In the genomic region with DNA sequence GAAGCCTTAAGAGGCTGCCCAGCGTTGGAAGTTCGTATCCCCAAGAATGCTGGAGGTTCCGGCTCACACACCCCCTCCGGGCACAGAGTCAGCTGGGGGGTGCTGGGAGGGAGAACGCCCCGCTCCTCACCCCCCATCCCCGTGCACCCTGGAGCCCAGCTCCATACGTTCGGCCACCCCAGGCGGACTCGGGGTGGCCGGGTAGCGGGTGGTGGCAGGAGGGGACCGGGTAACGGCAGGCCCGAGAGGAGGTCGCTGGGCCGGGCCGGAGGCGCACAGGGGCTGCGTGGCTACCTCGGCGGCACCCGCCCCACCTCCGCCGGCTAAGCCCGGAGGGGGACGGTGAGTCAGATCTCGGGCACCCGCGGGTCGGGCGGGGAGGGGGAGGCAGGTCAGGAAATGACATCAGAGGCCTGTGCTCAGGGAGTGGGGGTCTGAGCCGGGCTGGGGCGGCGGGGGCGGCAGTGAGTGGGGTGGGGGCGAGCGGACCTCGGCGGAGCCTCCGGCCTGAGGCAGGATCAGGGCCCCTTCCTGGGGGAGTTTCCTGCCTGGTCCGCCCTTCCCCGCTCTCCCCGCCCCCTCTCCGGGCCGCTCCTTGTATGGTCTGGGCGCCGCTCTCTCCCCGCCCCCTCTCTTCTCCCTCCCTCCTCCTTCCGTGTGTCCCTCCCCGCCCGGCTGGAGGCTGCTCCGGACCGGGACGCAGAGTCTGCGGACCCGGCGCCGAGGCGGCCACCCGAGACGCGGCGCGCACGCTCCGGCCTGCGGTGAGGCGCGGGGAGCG, we compare ENCODE assay signal across 8 cellular contexts. TPM values are rescaled to one million over a fixed set of nuclear protein-coding genes. Genes with fewer than 3 reads are reported as not detected.
DNase-seq lines count a peak whose midpoint lies in the region; ATAC-seq and TF ChIP-seq lines count a peak whose summit lies in the region.

A gene with protein sequence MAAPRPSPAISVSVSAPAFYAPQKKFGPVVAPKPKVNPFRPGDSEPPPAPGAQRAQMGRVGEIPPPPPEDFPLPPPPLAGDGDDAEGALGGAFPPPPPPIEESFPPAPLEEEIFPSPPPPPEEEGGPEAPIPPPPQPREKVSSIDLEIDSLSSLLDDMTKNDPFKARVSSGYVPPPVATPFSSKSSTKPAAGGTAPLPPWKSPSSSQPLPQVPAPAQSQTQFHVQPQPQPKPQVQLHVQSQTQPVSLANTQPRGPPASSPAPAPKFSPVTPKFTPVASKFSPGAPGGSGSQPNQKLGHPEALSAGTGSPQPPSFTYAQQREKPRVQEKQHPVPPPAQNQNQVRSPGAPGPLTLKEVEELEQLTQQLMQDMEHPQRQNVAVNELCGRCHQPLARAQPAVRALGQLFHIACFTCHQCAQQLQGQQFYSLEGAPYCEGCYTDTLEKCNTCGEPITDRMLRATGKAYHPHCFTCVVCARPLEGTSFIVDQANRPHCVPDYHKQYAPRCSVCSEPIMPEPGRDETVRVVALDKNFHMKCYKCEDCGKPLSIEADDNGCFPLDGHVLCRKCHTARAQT (plus strand): TSS at position 700 of the 781 bp plus-strand sequence. CDS start 227 bp downstream, outside the sequence.

- TF ChIP-seq CTCF in GM13976 (IDR thresholded peaks at IDR 0.05; ENCODE audit: borderline replicate concordance, control extremely low read depth, extremely low read depth, insufficient read depth, missing control alignments) (no peak), ascending aorta (IDR thresholded peaks at IDR 0.05) (no peak)

- H3K9me3 ChIP-seq in ascending aorta (no peaks in the 10 kb centered on the region), right cardiac atrium (ENCODE audit: control insufficient read depth, low read length) (no peaks in the 10 kb centered on the region), aorta (ENCODE audit: control insufficient read depth, low read length) (no peaks in the 10 kb centered on the region)

- ATAC-seq in HG02763 (IDR thresholded peaks at IDR 0.05; ENCODE audit: unreplicated experiment) (peak; percentile 77), right cardiac atrium (peak; percentile 92 to 95), aorta (ENCODE audit: low FRiP score) (peak; percentile 92)

- H3K36me3 ChIP-seq in ascending aorta (peaks cover 7 to 25% of the 10 kb centered on the region in 2 donors), rectal smooth muscle tissue (ENCODE audit: control insufficient read depth, insufficient read depth, low read length) (no peaks in the 10 kb centered on the region), aorta (ENCODE audit: control insufficient read depth in 1 of 2, insufficient read depth in 2 of 2, low read length in 1 of 2) (peaks cover 0 to 1% of the 10 kb centered on the region in 2 donors)

- no peaks in the 10 kb centered on the region for H3K9me3 Mint-ChIP-seq in T-helper 2 cell treated with Interferon-gamma antibody and Interleukin-4, amounts not matched to agents 5 μg/mL and 100 μg/mL, for 36 hours

- H3K27me3 Mint-ChIP-seq in T-helper 2 cell treated with Interferon-gamma antibody and Interleukin-4, amounts not matched to agents 5 μg/mL and 100 μg/mL, for 36 hours (ENCODE audit: low read depth) = no peaks in the 10 kb centered on the region

- DNase-seq in GM13976 (ENCODE audit: low spot score) (peak; percentile 97), NCI-H1417 treated with DMSO at 0.1 percent for 48 hours (lab: John Stamatoyannopoulos, UW) (peak; percentile 41), ascending aorta (ENCODE audit: low spot score in 2 of 2) (peak; percentile 86 to 98), right cardiac atrium (peak; percentile 97 to 99 (median 98)), aorta (peak; percentile 98 to 99)
- peak; percentile 88 for DNase-seq in T-helper 2 cell treated with Interferon-gamma antibody and Interleukin-4, amounts not matched to agents 5 μg/mL and 100 μg/mL, for 36 hours (ENCODE audit: low spot score)

- peak within 1 kb of the TSS; percentile 86 for H3K4me3 Mint-ChIP-seq in T-helper 2 cell treated with Interferon-gamma antibody and Interleukin-4, amounts not matched to agents 5 μg/mL and 100 μg/mL, for 36 hours

- under 1% methylated on average over 72 of the region's 72 CpGs for WGBS in right cardiac atrium
- WGBS in aorta, 2 donors = 1 to 2% methylated on average over 33 to 72 of the region's 72 CpGs

- peaks cover 42% of the 10 kb centered on the region for H3K4me1 Mint-ChIP-seq in T-helper 2 cell treated with Interferon-gamma antibody and Interleukin-4, amounts not matched to agents 5 μg/mL and 100 μg/mL, for 36 hours (ENCODE audit: low read depth)

- in situ Hi-C loops in GM13976 (cut with MboI; ENCODE audit: low sequenced_read_pairs, unreplicated experiment) = no loop called here

- peak within 1 kb of the TSS; percentile 89 to 97 for H3K4me3 ChIP-seq in ascending aorta
- H3K4me3 ChIP-seq in right cardiac atrium (ENCODE audit: low read length) = peak within 1 kb of the TSS; percentile 60
- peak within 1 kb of the TSS; percentile 85 for H3K4me3 ChIP-seq in rectal smooth muscle tissue (ENCODE audit: low read length)
- peak within 1 kb of the TSS; percentile 91 to 95 for H3K4me3 ChIP-seq in aorta (ENCODE audit: low read length in 2 of 2)

- peak within 1 kb of the TSS; percentile 93 for H3K9ac ChIP-seq in rectal smooth muscle tissue (ENCODE audit: low read length)

- peaks cover 5% of the 10 kb centered on the region for H3K36me3 Mint-ChIP-seq in T-helper 2 cell treated with Interferon-gamma antibody and Interleukin-4, amounts not matched to agents 5 μg/mL and 100 μg/mL, for 36 hours (ENCODE audit: low read depth)

- peak within 1 kb of the TSS; percentile 97 to 99 for H3K27ac ChIP-seq in ascending aorta
- H3K27ac ChIP-seq in right cardiac atrium (ENCODE audit: low read length) = peak within 1 kb of the TSS; percentile 83
- peak within 1 kb of the TSS; percentile 99 for H3K27ac ChIP-seq in rectal smooth muscle tissue (ENCODE audit: low read depth, low read length)
- peak within 1 kb of the TSS; percentile 96 to 100 for H3K27ac ChIP-seq in aorta (ENCODE audit: low read depth in 1 of 2, low read length in 2 of 2)

- H3K27ac Mint-ChIP-seq in T-helper 2 cell treated with Interferon-gamma antibody and Interleukin-4, amounts not matched to agents 5 μg/mL and 100 μg/mL, for 36 hours = peak within 1 kb of the TSS; percentile 86

- intact Hi-C loops in ascending aorta (cut with DNase I) (loop anchor here (1.0 to 10.0 kb wide), 5 partner anchors 10 to 526 kb away; a partner anchor contains a TSS), right cardiac atrium (cut with DNase I) (loop anchor here in 1 of 4 donors (10.0 kb wide), 1 partner anchor 116 kb away; a partner anchor contains a TSS), aorta (cut with DNase I) (loop anchor here in 1 of 2 donors (1.0 kb wide), 1 partner anchor 10 kb away; no protein-coding TSS in a partner anchor)

- H3K27me3 ChIP-seq in ascending aorta = no peaks in the 10 kb centered on the region
- no peaks in the 10 kb centered on the region for H3K27me3 ChIP-seq in right cardiac atrium (ENCODE audit: control insufficient read depth, insufficient read depth)
- H3K27me3 ChIP-seq in rectal smooth muscle tissue (ENCODE audit: control insufficient read depth, insufficient read depth, low read length) = no peaks in the 10 kb centered on the region
- no peaks in the 10 kb centered on the region for H3K27me3 ChIP-seq in aorta (ENCODE audit: control insufficient read depth in 1 of 2, insufficient read depth in 2 of 2, low read length in 1 of 2)

- H3K4me1 ChIP-seq in ascending aorta (peaks cover 5 to 30% of the 10 kb centered on the region in 2 donors), right cardiac atrium (ENCODE audit: control insufficient read depth, insufficient read depth, low read length) (peaks cover 21% of the 10 kb centered on the region), rectal smooth muscle tissue (ENCODE audit: control insufficient read depth, insufficient read depth, low read length) (peaks cover 34% of the 10 kb centered on the region), aorta (ENCODE audit: control insufficient read depth in 1 of 2, insufficient read depth in 2 of 2, low read length in 2 of 2) (peaks cover 0 to 2% of the 10 kb centered on the region in 2 donors)

RNA-seq across cellular contexts. Expression of the gene that starts here (rescaled TPM):
- total RNA-seq in ascending aorta = 320 TPM
- 100 to 1,000 TPM in 1 of 4 donors, 10 to 100 TPM in 3; 80.1 to 127 (median 92.6) TPM for total RNA-seq in right cardiac atrium
- polyA plus RNA-seq in right cardiac atrium = 74.7 TPM
- 100 to 1,000 TPM; 307 to 499 TPM for total RNA-seq in aorta
- polyA plus RNA-seq in aorta = 100 to 1,000 TPM; 131 to 305 TPM

Comparison
In these comparisons a context has a peak if more than half of its experiments do, and no peak if none do; other contexts are left out.
1. Peak in every context shown above with its lines: DNase-seq, ATAC-seq, H3K4me3 ChIP-seq and H3K27ac ChIP-seq.
2. DNase-seq: peak in every context shown above with its lines; median percentile 98 in aorta; 98 in right cardiac atrium; 97 in GM13976; 92 in ascending aorta; 88 in T-helper 2 cell treated with Interferon-gamma antibody and Interleukin-4, amounts not matched to agents 5 μg/mL and 100 μg/mL, for 36 hours; 41 in NCI-H1417 treated with DMSO at 0.1 percent for 48 hours.